Comparison of ENCODE assay signal across 19 cellular contexts in the genomic region with DNA sequence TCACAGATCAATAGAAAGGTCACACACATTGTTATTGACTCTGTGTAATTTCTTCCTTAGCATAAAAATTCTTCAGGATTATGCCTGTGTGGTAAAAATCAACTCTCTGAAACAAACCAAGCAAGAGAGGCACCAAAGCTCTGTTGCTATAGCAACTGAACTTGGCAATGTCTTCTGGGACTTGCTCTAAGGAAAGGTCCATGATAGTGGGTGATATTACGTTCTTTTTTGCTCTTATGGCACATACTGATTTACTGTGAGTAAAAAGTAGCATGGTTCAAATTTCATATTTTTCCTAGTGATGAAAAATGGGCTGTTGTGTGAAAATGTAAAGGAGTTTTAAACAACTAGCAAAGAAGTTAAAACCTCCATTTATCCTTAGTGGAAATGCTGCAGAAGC.
"Had no signal": no experiment of that assay in that cellular context is flagged by ENCODE, and none has a peak within 500 bp of the region (broad histone marks: within the 10 kb centered on the region; RNA-seq: fewer than 3 reads in every experiment).

No MANE protein-coding gene starts in this region.

- FAIRE-seq: keratinocyte had no signal

- ATAC-seq: heart right ventricle; natural killer cell; right lobe of liver; stimulated activated memory B cell treated with anti-CD40 and anti-IgM and Interleukin-4, amounts not matched to agents 10 μg/mL and 1 μg/mL and 100 μg/mL, for 72 hours had no signal

- H3K36me3 ChIP-seq: cardiac muscle cell, heart right ventricle, vagina had no signal

- H3K27me3 ChIP-seq: cardiac muscle cell, heart right ventricle, right lobe of liver, testis, vagina had no signal

- H3K9me3 ChIP-seq: heart right ventricle, right lobe of liver, testis, vagina had no signal

- H3K4me1 ChIP-seq: heart right ventricle, parathyroid adenoma, right lobe of liver, testis, vagina had no signal

- DNase-seq: activated CD4-positive, alpha-beta memory T cell treated with anti-CD3 and anti-CD28 coated beads for 36 hours; activated CD4-positive, alpha-beta T cell treated with anti-CD3 and anti-CD28 coated beads for 48 hours; activated naive CD4-positive, alpha-beta T cell treated with anti-CD3 and anti-CD28 coated beads, Interleukin-2, amount 10 ng/mL, durations not matched to agents 7 days and 5 days; activated T-cell treated with anti-CD3 and anti-CD28 coated beads, Interleukin-2, amount 50 U/mL, for 48 hours; amygdala; cortex of kidney; heart right ventricle; natural killer cell; right lobe of liver; stimulated activated CD4-positive, alpha-beta T cell treated with anti-CD3 and anti-CD28 coated beads, Interleukin-2, amount 100 ng/mL, for 24 hours; testis had no signal

- H3K79me2 ChIP-seq: parathyroid adenoma had no signal

- H3K4me3 ChIP-seq: cardiac muscle cell, heart right ventricle, lung, right lobe of liver, skin epidermis, testis, vagina had no signal

- H2AFZ ChIP-seq: parathyroid adenoma had no signal

- H3K9ac ChIP-seq: parathyroid adenoma had no signal

- H3K27ac ChIP-seq: cardiac muscle cell, epithelial cell of prostate, heart right ventricle, parathyroid adenoma, right lobe of liver, skin epidermis, testis, vagina had no signal
